Comparison of ENCODE assay signal across 27 cellular contexts in the genomic region with DNA sequence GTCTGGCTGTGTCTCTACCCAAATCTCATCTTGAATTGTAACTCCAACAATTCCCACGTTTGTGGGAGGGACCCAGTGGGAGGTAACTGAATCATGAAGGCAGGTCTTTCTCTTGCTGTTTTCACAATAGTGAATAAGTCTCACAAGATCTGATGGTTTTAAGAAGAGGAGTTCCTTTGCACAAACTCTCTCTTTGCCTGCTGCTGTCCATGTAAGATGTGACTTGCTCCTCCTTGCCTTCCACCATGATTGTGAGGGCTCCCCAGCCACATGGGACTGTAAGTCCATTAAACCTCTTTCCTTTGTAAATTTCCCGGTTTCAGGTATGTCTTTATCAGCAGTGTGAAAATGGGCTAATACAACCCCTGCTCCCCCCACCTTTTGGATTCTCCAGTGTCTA. TPM values are rescaled to one million over a fixed set of nuclear protein-coding genes. Genes with fewer than 3 reads are reported as not detected.
"Had no signal": no experiment of that assay in that cellular context is flagged by ENCODE, and none has a peak within 500 bp of the region (broad histone marks: within the 10 kb centered on the region; RNA-seq: fewer than 3 reads in every experiment).

No MANE protein-coding gene starts in this region.

- H3K4me3 ChIP-seq: stomach, suprapubic skin, testis, thoracic aorta, thyroid gland, tibial artery, tibial nerve, transverse colon, upper lobe of left lung, upper lobe of right lung, uterus, vagina had no signal

- ATAC-seq: stimulated activated effector memory CD8-positive, alpha-beta T cell treated with anti-CD3 and anti-CD28 coated beads, Interleukin-12 subunit alpha, Interleukin-12 subunit beta, amount 100 ng/mL, for 72 hours; stimulated activated memory B cell treated with anti-CD40 and anti-IgM and Interleukin-4, amounts not matched to agents 10 μg/mL and 1 μg/mL and 100 μg/mL, for 72 hours; stimulated activated naive B cell treated with anti-CD40 and anti-IgM and Interleukin-4, amounts not matched to agents 10 μg/mL and 1 μg/mL and 100 μg/mL, for 72 hours; stimulated activated naive CD8-positive, alpha-beta T cell treated with anti-CD3 and anti-CD28 coated beads, Interleukin-15, amount 100 ng/mL, for 72 hours; stimulated activated naive CD8-positive, alpha-beta T cell treated with anti-CD3 and anti-CD28 coated beads, Interleukin-15, Interleukin-2, amounts not matched to agents 100 U/mL and 50 U/mL, for 24 hours; upper lobe of right lung had no signal

- H3K9me3 ChIP-seq: suprapubic skin, testis, thoracic aorta, thyroid gland, upper lobe of left lung, upper lobe of right lung, vagina had no signal

- H3K27ac ChIP-seq: stomach, suprapubic skin, testis, thoracic aorta, thyroid gland, tibial artery, tibial nerve, transverse colon, upper lobe of left lung, upper lobe of right lung, uterus, vagina had no signal

- H3K36me3 ChIP-seq: stomach, suprapubic skin, thoracic aorta, thyroid gland, tibial artery, tibial nerve, transverse colon, upper lobe of left lung, upper lobe of right lung, uterus, vagina had no signal

- H3K4me1 ChIP-seq: stomach, suprapubic skin, testis, thyroid gland, tibial artery, tibial nerve, upper lobe of left lung, upper lobe of right lung, uterus, vagina had no signal

- DNase-seq: stimulated activated CD4-positive, alpha-beta T cell treated with anti-CD3 and anti-CD28 coated beads, Interleukin-2, amount 100 ng/mL, for 48 hours; stimulated activated CD4-positive, alpha-beta T cell treated with anti-CD3 and anti-CD28 coated beads, Interleukin-4, amount 100 ng/mL, for 1 hour; stimulated activated CD4-positive, alpha-beta T cell treated with anti-CD3 and anti-CD28 coated beads, Interleukin-4, amount 100 ng/mL, for 24 hours; stimulated activated CD4-positive, alpha-beta T cell treated with anti-CD3 and anti-CD28 coated beads, Interleukin-4, amount 100 ng/mL, for 4 hours; stimulated activated CD8-positive, alpha-beta memory T cell treated with anti-CD3 and anti-CD28 coated beads, Interleukin-4, amount 100 ng/mL, for 48 hours; stimulated activated naive B cell treated with anti-CD40 and anti-IgM and Interleukin-4, amounts not matched to agents 10 μg/mL and 1 μg/mL and 100 μg/mL, for 72 hours; stimulated activated naive CD4-positive, alpha-beta T cell; stimulated activated naive CD4-positive, alpha-beta T cell treated with Interleukin-2 at 50 U/mL for 16 hours; stimulated activated naive CD8-positive, alpha-beta T cell treated with anti-CD3 and anti-CD28 coated beads, Interleukin-15, amount 100 ng/mL, for 72 hours; stimulated activated naive CD8-positive, alpha-beta T cell treated with anti-CD3 and anti-CD28 coated beads, Interleukin-15, Interleukin-2, amounts not matched to agents 100 U/mL and 50 U/mL, for 24 hours; stomach; substantia nigra; testis; thyroid gland; tibial artery; transverse colon; trophoblast cell; upper lobe of left lung; upper lobe of right lung; uterus had no signal

- H3K27me3 ChIP-seq: stomach, suprapubic skin, testis, thyroid gland, tibial artery, tibial nerve, transverse colon, upper lobe of left lung, uterus, vagina had no signal

RNA-seq across cellular contexts. Expression of a gene that starts 23.8 kb away (rescaled TPM):
- total RNA-seq: subcutaneous adipose tissue, suprapubic skin, vagina had no signal
